Comparison of ENCODE assay signal across 1 cellular context in the genomic region with DNA sequence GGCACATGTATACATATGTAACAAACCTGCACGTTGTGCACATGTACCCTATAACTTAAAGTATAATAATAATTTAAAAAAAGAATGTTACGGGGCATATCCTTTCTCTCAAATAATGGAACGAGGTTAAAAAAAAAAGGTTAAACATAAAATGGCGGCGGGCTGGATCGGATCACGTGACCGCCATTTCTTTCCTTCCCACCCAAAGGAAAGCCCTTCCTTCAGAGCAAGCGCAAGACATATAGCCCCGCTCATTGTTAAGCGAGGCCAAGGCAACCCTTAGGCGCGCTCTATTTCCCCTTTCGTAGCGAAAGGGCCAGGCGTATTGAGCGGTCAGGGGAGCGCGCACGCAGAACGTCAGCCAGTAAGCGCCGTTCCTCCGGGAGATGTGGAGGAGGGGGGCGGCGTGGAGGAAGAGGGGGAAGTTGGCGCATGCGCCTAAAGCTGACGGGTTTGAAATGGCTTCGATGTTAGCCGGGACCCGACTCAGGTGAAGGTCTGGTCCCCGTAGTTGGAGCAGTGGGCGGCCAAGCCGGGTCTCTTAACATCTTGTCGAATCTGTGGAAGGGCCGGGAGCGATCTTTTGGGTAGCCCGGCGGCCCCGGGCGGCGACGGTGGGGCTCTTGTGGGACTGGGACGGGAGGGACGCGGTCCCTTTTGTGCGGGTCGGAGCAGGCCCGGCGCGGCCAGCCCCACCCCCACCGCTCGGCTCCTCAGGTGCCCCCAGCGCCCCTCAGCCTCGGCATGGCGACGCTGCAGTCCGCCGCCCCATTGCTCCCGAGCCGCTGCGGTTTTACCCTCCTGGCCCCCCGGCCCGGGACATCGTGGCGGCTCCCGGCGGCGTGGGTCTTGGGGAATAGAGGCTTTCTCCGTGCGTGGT.
TF ChIP-seq lines count a peak whose summit lies in the region.

A gene with protein sequence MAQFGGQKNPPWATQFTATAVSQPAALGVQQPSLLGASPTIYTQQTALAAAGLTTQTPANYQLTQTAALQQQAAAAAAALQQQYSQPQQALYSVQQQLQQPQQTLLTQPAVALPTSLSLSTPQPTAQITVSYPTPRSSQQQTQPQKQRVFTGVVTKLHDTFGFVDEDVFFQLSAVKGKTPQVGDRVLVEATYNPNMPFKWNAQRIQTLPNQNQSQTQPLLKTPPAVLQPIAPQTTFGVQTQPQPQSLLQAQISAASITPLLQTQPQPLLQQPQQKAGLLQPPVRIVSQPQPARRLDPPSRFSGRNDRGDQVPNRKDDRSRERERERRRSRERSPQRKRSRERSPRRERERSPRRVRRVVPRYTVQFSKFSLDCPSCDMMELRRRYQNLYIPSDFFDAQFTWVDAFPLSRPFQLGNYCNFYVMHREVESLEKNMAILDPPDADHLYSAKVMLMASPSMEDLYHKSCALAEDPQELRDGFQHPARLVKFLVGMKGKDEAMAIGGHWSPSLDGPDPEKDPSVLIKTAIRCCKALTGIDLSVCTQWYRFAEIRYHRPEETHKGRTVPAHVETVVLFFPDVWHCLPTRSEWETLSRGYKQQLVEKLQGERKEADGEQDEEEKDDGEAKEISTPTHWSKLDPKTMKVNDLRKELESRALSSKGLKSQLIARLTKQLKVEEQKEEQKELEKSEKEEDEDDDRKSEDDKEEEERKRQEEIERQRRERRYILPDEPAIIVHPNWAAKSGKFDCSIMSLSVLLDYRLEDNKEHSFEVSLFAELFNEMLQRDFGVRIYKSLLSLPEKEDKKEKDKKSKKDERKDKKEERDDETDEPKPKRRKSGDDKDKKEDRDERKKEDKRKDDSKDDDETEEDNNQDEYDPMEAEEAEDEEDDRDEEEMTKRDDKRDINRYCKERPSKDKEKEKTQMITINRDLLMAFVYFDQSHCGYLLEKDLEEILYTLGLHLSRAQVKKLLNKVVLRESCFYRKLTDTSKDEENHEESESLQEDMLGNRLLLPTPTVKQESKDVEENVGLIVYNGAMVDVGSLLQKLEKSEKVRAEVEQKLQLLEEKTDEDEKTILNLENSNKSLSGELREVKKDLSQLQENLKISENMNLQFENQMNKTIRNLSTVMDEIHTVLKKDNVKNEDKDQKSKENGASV (plus strand): TSS at position 447 of the 880 bp plus-strand sequence. CDS start 1,266 bp downstream, outside the sequence.

TF ChIP-seq in WTC11, 78 proteins besides CTCF, POLR2A, EP300 and RAD21 (continued from another document):
- TF ChIP-seq, protein P1, sequence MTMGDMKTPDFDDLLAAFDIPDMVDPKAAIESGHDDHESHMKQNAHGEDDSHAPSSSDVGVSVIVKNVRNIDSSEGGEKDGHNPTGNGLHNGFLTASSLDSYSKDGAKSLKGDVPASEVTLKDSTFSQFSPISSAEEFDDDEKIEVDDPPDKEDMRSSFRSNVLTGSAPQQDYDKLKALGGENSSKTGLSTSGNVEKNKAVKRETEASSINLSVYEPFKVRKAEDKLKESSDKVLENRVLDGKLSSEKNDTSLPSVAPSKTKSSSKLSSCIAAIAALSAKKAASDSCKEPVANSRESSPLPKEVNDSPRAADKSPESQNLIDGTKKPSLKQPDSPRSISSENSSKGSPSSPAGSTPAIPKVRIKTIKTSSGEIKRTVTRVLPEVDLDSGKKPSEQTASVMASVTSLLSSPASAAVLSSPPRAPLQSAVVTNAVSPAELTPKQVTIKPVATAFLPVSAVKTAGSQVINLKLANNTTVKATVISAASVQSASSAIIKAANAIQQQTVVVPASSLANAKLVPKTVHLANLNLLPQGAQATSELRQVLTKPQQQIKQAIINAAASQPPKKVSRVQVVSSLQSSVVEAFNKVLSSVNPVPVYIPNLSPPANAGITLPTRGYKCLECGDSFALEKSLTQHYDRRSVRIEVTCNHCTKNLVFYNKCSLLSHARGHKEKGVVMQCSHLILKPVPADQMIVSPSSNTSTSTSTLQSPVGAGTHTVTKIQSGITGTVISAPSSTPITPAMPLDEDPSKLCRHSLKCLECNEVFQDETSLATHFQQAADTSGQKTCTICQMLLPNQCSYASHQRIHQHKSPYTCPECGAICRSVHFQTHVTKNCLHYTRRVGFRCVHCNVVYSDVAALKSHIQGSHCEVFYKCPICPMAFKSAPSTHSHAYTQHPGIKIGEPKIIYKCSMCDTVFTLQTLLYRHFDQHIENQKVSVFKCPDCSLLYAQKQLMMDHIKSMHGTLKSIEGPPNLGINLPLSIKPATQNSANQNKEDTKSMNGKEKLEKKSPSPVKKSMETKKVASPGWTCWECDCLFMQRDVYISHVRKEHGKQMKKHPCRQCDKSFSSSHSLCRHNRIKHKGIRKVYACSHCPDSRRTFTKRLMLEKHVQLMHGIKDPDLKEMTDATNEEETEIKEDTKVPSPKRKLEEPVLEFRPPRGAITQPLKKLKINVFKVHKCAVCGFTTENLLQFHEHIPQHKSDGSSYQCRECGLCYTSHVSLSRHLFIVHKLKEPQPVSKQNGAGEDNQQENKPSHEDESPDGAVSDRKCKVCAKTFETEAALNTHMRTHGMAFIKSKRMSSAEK (CRISPR knock-in tag; IDR thresholded peaks at IDR 0.05; ENCODE audit: borderline replicate concordance), result no peak
- TF ChIP-seq, protein P2, sequence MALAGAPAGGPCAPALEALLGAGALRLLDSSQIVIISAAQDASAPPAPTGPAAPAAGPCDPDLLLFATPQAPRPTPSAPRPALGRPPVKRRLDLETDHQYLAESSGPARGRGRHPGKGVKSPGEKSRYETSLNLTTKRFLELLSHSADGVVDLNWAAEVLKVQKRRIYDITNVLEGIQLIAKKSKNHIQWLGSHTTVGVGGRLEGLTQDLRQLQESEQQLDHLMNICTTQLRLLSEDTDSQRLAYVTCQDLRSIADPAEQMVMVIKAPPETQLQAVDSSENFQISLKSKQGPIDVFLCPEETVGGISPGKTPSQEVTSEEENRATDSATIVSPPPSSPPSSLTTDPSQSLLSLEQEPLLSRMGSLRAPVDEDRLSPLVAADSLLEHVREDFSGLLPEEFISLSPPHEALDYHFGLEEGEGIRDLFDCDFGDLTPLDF (CRISPR knock-in tag; IDR thresholded peaks at IDR 0.05), result peak; percentile 53; the same call in 1 of the 2 replicates
- peak; percentile 4; the same call in 1 of the 2 replicates for TF ChIP-seq GABPB1 (CRISPR knock-in tag; IDR thresholded peaks at IDR 0.05)
- TF ChIP-seq PRRX2 (CRISPR knock-in tag; IDR thresholded peaks at IDR 0.05), result peak; percentile 42; the same call in 1 of the 2 replicates
- no peak for TF ChIP-seq MYBL2 (CRISPR knock-in tag; IDR thresholded peaks at IDR 0.05)
- TF ChIP-seq, protein P3, sequence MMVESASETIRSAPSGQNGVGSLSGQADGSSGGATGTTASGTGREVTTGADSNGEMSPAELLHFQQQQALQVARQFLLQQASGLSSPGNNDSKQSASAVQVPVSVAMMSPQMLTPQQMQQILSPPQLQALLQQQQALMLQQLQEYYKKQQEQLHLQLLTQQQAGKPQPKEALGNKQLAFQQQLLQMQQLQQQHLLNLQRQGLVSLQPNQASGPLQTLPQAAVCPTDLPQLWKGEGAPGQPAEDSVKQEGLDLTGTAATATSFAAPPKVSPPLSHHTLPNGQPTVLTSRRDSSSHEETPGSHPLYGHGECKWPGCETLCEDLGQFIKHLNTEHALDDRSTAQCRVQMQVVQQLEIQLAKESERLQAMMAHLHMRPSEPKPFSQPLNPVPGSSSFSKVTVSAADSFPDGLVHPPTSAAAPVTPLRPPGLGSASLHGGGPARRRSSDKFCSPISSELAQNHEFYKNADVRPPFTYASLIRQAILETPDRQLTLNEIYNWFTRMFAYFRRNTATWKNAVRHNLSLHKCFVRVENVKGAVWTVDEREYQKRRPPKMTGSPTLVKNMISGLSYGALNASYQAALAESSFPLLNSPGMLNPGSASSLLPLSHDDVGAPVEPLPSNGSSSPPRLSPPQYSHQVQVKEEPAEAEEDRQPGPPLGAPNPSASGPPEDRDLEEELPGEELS (CRISPR knock-in tag; IDR thresholded peaks at IDR 0.05), result no peak
- no peak for TF ChIP-seq NFE2L1 (CRISPR knock-in tag; IDR thresholded peaks at IDR 0.05)
- no peak for TF ChIP-seq NFYB (CRISPR knock-in tag; conservative IDR thresholded peaks at IDR 0.05; ENCODE audit: low read depth)
- no peak for TF ChIP-seq FOXJ3 (CRISPR knock-in tag; IDR thresholded peaks at IDR 0.05; ENCODE audit: borderline replicate concordance)
- TF ChIP-seq, protein P4, sequence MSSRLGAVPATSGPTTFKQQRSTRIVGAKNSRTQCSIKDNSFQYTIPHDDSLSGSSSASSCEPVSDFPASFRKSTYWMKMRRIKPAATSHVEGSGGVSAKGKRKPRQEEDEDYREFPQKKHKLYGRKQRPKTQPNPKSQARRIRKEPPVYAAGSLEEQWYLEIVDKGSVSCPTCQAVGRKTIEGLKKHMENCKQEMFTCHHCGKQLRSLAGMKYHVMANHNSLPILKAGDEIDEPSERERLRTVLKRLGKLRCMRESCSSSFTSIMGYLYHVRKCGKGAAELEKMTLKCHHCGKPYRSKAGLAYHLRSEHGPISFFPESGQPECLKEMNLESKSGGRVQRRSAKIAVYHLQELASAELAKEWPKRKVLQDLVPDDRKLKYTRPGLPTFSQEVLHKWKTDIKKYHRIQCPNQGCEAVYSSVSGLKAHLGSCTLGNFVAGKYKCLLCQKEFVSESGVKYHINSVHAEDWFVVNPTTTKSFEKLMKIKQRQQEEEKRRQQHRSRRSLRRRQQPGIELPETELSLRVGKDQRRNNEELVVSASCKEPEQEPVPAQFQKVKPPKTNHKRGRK (CRISPR knock-in tag; IDR thresholded peaks at IDR 0.05; ENCODE audit: borderline replicate concordance), result no peak
- TF ChIP-seq NR2C2 (CRISPR knock-in tag; IDR thresholded peaks at IDR 0.05), result no peak
- TF ChIP-seq IRF2 (CRISPR knock-in tag; IDR thresholded peaks at IDR 0.05; ENCODE audit: borderline replicate concordance, low read depth), result no peak
- TF ChIP-seq, protein P5, sequence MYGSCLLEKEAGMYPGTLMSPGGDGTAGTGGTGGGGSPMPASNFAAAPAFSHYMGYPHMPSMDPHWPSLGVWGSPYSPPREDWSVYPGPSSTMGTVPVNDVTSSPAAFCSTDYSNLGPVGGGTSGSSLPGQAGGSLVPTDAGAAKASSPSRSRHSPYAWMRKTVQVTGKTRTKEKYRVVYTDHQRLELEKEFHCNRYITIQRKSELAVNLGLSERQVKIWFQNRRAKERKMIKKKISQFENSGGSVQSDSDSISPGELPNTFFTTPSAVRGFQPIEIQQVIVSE (CRISPR knock-in tag; IDR thresholded peaks at IDR 0.05; ENCODE audit: borderline replicate concordance), result no peak
- TF ChIP-seq, protein P6, sequence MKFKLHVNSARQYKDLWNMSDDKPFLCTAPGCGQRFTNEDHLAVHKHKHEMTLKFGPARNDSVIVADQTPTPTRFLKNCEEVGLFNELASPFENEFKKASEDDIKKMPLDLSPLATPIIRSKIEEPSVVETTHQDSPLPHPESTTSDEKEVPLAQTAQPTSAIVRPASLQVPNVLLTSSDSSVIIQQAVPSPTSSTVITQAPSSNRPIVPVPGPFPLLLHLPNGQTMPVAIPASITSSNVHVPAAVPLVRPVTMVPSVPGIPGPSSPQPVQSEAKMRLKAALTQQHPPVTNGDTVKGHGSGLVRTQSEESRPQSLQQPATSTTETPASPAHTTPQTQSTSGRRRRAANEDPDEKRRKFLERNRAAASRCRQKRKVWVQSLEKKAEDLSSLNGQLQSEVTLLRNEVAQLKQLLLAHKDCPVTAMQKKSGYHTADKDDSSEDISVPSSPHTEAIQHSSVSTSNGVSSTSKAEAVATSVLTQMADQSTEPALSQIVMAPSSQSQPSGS (CRISPR knock-in tag; IDR thresholded peaks at IDR 0.05; ENCODE audit: borderline replicate concordance, low read depth), result no peak
- TF ChIP-seq, protein P7, sequence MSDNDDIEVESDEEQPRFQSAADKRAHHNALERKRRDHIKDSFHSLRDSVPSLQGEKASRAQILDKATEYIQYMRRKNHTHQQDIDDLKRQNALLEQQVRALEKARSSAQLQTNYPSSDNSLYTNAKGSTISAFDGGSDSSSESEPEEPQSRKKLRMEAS (CRISPR knock-in tag; IDR thresholded peaks at IDR 0.05), result peak; percentile 72
- no peak for TF ChIP-seq ZBTB21 (CRISPR knock-in tag; IDR thresholded peaks at IDR 0.05; ENCODE audit: borderline replicate concordance)
- TF ChIP-seq ETV6 (CRISPR knock-in tag; IDR thresholded peaks at IDR 0.05), result peak; percentile 18; the same call in 1 of the 2 replicates
- TF ChIP-seq KAT7 (CRISPR knock-in tag; IDR thresholded peaks at IDR 0.05; ENCODE audit: borderline replicate concordance), result peak; percentile 98
- TF ChIP-seq GTF2I (CRISPR knock-in tag; conservative IDR thresholded peaks at IDR 0.05), result no peak
- TF ChIP-seq OVOL2 (CRISPR knock-in tag; IDR thresholded peaks at IDR 0.05; ENCODE audit: borderline replicate concordance), result no peak
- peak; percentile 54; the same call in 1 of the 2 replicates for TF ChIP-seq ZNF416 (CRISPR knock-in tag; IDR thresholded peaks at IDR 0.05)
- TF ChIP-seq, protein P8, sequence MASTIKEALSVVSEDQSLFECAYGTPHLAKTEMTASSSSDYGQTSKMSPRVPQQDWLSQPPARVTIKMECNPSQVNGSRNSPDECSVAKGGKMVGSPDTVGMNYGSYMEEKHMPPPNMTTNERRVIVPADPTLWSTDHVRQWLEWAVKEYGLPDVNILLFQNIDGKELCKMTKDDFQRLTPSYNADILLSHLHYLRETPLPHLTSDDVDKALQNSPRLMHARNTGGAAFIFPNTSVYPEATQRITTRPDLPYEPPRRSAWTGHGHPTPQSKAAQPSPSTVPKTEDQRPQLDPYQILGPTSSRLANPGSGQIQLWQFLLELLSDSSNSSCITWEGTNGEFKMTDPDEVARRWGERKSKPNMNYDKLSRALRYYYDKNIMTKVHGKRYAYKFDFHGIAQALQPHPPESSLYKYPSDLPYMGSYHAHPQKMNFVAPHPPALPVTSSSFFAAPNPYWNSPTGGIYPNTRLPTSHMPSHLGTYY (CRISPR knock-in tag; IDR thresholded peaks at IDR 0.05), result 0 out of 2 replicates have a peak, but pooled peaks have one; percentile 73
- TF ChIP-seq, protein P9, sequence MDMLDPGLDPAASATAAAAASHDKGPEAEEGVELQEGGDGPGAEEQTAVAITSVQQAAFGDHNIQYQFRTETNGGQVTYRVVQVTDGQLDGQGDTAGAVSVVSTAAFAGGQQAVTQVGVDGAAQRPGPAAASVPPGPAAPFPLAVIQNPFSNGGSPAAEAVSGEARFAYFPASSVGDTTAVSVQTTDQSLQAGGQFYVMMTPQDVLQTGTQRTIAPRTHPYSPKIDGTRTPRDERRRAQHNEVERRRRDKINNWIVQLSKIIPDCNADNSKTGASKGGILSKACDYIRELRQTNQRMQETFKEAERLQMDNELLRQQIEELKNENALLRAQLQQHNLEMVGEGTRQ (CRISPR knock-in tag; IDR thresholded peaks at IDR 0.05), result peak; percentile 93
- 0 out of 2 replicates have a peak, but pooled peaks have one; percentile 9 for TF ChIP-seq CREM (CRISPR knock-in tag; IDR thresholded peaks at IDR 0.05)
- no peak for TF ChIP-seq ZNF671 (CRISPR knock-in tag; IDR thresholded peaks at IDR 0.05)
